In the genomic region with DNA sequence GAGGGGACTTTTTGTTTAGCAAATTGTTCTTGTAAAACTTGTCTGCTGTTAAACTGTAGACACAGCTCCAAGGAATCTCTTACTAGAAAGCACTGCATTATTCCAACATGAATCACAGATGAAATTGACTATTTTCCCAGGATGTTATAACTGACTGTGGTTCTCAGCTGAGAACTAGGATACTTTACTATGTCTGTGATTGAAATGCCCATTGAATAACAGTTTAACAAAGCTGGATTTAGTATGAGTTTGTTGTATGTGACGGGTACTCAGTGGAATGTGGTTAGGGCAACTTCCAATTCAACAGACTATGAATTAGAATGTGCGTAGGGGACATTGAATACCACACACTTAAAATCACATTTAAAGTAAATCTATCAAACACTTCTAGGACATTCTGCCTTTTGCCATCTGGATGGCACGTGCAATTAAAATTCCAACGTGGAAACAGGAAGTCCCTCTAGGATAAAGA, we compare ENCODE assay signal across 14 cellular contexts.
DNase-seq lines count a peak whose midpoint lies in the region; FAIRE-seq and TF ChIP-seq lines count a peak whose summit lies in the region.
"Had no signal": no experiment of that assay in that cellular context is flagged by ENCODE, and none has a peak within 500 bp of the region (broad histone marks: within the 10 kb centered on the region; RNA-seq: fewer than 3 reads in every experiment).

No MANE protein-coding gene starts in this region.

- H3K27me3 ChIP-seq in adipocyte (replicated peaks; ENCODE audit: control insufficient read depth, insufficient read depth, low read length): no peaks in the 10 kb centered on the region

- H3K9ac ChIP-seq in adipocyte (ENCODE audit: low read length): no peak overlapping the region
- H3K9ac ChIP-seq: KMS-11 had no signal

- peaks cover 36% of the 10 kb centered on the region for H3K4me1 ChIP-seq in adipocyte (ENCODE audit: control insufficient read depth, insufficient read depth, low read length)

- no peaks in the 10 kb centered on the region for H3K36me3 Mint-ChIP-seq in progenitor cell of endocrine pancreas (ENCODE audit: insufficient read depth)

- POLR2A ChIA-PET in HEK293T (lab: Yijun Ruan, JAX): no interaction called here

- peaks cover 10% of the 10 kb centered on the region for H3K27me3 Mint-ChIP-seq in progenitor cell of endocrine pancreas

- H3K27ac Mint-ChIP-seq in progenitor cell of endocrine pancreas: no peak overlapping the region
- H3K27ac Mint-ChIP-seq: activated T-helper 1 cell treated with anti-CD3 and anti-CD28 coated beads, Interleukin-12 subunit alpha, Interleukin-12 subunit beta, Interleukin-2, Interleukin-4 antibody, amounts not matched to agents 30 ng/mL and 10 ng/mL and 1 ng/mL, durations not matched to agents 14 hours and 24 hours and 36 hours had no signal

- peak; percentile 55 for DNase-seq in HPDE6-E6E7 (ENCODE audit: extremely low spot score)
- peak; percentile 90 for DNase-seq in adipocyte (ENCODE audit: low read depth)
- peak; percentile 63 for DNase-seq in hepatic stellate cell (ENCODE audit: low spot score)
- DNase-seq in urothelium cell line (ENCODE audit: low spot score): peak; percentile 51
- DNase-seq in progenitor cell of endocrine pancreas (ENCODE audit: low spot score, unreplicated experiment): no peak
- DNase-seq in NCI-H2227 (lab: John Stamatoyannopoulos, UW; ENCODE audit: unreplicated experiment): no peak
- no peak for DNase-seq in NCI-H446 treated with DMSO at 0.1 percent for 48 hours (lab: John Stamatoyannopoulos, UW)
- no peak for DNase-seq in HEK293T (ENCODE audit: extremely low spot score)
- DNase-seq: effector CD4-positive, alpha-beta T cell; NCI-H526 treated with DMSO at 0.1 percent for 48 hours; right cardiac atrium; T-helper 2 cell had no signal

- no peak overlapping the region for H3K4me3 ChIP-seq in adipocyte (ENCODE audit: low read length)

- H3K9me3 ChIP-seq in adipocyte (ENCODE audit: control insufficient read depth, low read length): no peaks in the 10 kb centered on the region

- no peak for TF ChIP-seq CTCF in progenitor cell of endocrine pancreas (IDR thresholded peaks at IDR 0.05; ENCODE audit: unreplicated experiment)

- H3K4me1 Mint-ChIP-seq in progenitor cell of endocrine pancreas (ENCODE audit: low read depth): peaks cover 10% of the 10 kb centered on the region

- H3K9me3 Mint-ChIP-seq in progenitor cell of endocrine pancreas (ENCODE audit: low read depth): no peaks in the 10 kb centered on the region

- no peak for FAIRE-seq in urothelium cell line (lab: Jason Lieb, UNC)

- no peaks in the 10 kb centered on the region for H3K36me3 ChIP-seq in adipocyte (ENCODE audit: control insufficient read depth, insufficient read depth, low read length, severe bottlenecking)

- no peak overlapping the region for H3K4me3 Mint-ChIP-seq in progenitor cell of endocrine pancreas (ENCODE audit: low read depth)
- H3K4me3 Mint-ChIP-seq: activated T-helper 1 cell treated with anti-CD3 and anti-CD28 coated beads, Interleukin-12 subunit alpha, Interleukin-12 subunit beta, Interleukin-2, Interleukin-4 antibody, amounts not matched to agents 30 ng/mL and 10 ng/mL and 1 ng/mL, durations not matched to agents 14 hours and 24 hours and 36 hours had no signal

- CTCF ChIA-PET in HEK293T (lab: Yijun Ruan, JAX): interaction anchor here (0.5 kb wide), 1 partner anchor 388 kb away, joined by 3 read pairs; no protein-coding TSS in a partner anchor

TF ChIP-seq in HEK293T, 16 proteins besides CTCF, POLR2A, EP300 and RAD21:
- TF ChIP-seq FOXA1 (IDR thresholded peaks at IDR 0.05) (no peak), LEF1 (IDR thresholded peaks at IDR 0.05; ENCODE audit: borderline replicate concordance) (no peak), ARNT (IDR thresholded peaks at IDR 0.05) (no peak), ELF4 (IDR thresholded peaks at IDR 0.05) (no peak)
- TF ChIP-seq, protein P1, sequence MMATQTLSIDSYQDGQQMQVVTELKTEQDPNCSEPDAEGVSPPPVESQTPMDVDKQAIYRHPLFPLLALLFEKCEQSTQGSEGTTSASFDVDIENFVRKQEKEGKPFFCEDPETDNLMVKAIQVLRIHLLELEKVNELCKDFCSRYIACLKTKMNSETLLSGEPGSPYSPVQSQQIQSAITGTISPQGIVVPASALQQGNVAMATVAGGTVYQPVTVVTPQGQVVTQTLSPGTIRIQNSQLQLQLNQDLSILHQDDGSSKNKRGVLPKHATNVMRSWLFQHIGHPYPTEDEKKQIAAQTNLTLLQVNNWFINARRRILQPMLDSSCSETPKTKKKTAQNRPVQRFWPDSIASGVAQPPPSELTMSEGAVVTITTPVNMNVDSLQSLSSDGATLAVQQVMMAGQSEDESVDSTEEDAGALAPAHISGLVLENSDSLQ (IDR thresholded peaks at IDR 0.05): no peak

Comparison
In these comparisons a context has a peak if more than half of its experiments do, and no peak if none do; other contexts are left out.
1. DNase-seq: peak in HPDE6-E6E7 (single experiment), adipocyte (single experiment), hepatic stellate cell (single experiment) and urothelium cell line (single experiment); none in progenitor cell of endocrine pancreas (single experiment), NCI-H2227 (single experiment), NCI-H446 treated with DMSO at 0.1 percent for 48 hours (single experiment) and HEK293T (single experiment).